ENCODE assay signal across 20 cellular contexts in genomic region chr5:119789411-119790117, GRCh38.
DNase-seq lines count a peak whose midpoint lies in the region; TF ChIP-seq lines count a peak whose summit lies in the region.
"Had no signal": no experiment of that assay in that cellular context is flagged by ENCODE, and none has a peak within 500 bp of the region (broad histone marks: within the 10 kb centered on the region; RNA-seq: fewer than 3 reads in every experiment).

No MANE protein-coding gene starts in this region.

- CTCF ChIA-PET in HEK293T (lab: Yijun Ruan, JAX), result no interaction called here

- DNase-seq in amniotic epithelial cell (ENCODE audit: low read depth) (peak; percentile 1), HEK293T (ENCODE audit: extremely low spot score) (no peak), coronary artery (ENCODE audit: low spot score) (no peak), UCSD-AML1 (lab: John Stamatoyannopoulos, UW; ENCODE audit: unreplicated experiment) (no peak), putamen (ENCODE audit: low spot score) (no peak)
- DNase-seq: AML-193, GDM1, Karpas-422, MG63, NCI-H1048, NCI-H1436 treated with DMSO at 0.1 percent for 48 hours, NCI-H2029, NCI-H2227 treated with DMSO at 0.1 percent for 48 hours, NCI-H524 treated with DMSO at 0.1 percent for 48 hours, SIG-M5 had no signal

- peak overlapping the region; percentile 52 for H3K4me2 ChIP-seq in BLaER1
- H3K4me2 ChIP-seq in Loucy (ENCODE audit: low read depth, low read length, poor library complexity, severe bottlenecking), result peak overlapping the region; percentile 54

- no peaks in the 10 kb centered on the region for H3K36me3 Mint-ChIP-seq in nephron (ENCODE audit: low read depth)
- H3K36me3 Mint-ChIP-seq: CD14-positive monocyte, IgD-negative memory B cell had no signal

- no peaks in the 10 kb centered on the region for H3K79me2 ChIP-seq in Loucy (ENCODE audit: insufficient read depth, low read length)

- POLR2A ChIA-PET in HEK293T (lab: Yijun Ruan, JAX), result no interaction called here

- peak overlapping the region in 1 of 3 experiments; percentile 27 for H3K4me3 Mint-ChIP-seq in nephron
- H3K4me3 Mint-ChIP-seq: CD14-positive monocyte, IgD-negative memory B cell had no signal

- no peak overlapping the region for H3K4me3 ChIP-seq in BLaER1
- peak overlapping the region; percentile 47 for H3K4me3 ChIP-seq in Loucy (ENCODE audit: low read length, poor library complexity, severe bottlenecking)
- no peak overlapping the region for H3K4me3 ChIP-seq in coronary artery
- H3K4me3 ChIP-seq: MG63 had no signal

- no peak overlapping the region for H3K9ac ChIP-seq in BLaER1
- H3K9ac ChIP-seq in Loucy (ENCODE audit: low read depth, low read length, poor library complexity, severe bottlenecking), result peak overlapping the region; percentile 58

- H3K27me3 ChIP-seq in BLaER1 (no peaks in the 10 kb centered on the region), Loucy (ENCODE audit: insufficient read depth, low read length, poor library complexity, severe bottlenecking) (no peaks in the 10 kb centered on the region)
- H3K27me3 ChIP-seq: MG63 had no signal

- peaks cover 4% of the 10 kb centered on the region; the same call in 1 of the 2 replicates for H3F3A ChIP-seq in Loucy (ENCODE audit: low read depth)

- no peaks in the 10 kb centered on the region for H4K20me1 ChIP-seq in BLaER1
- no peaks in the 10 kb centered on the region for H4K20me1 ChIP-seq in Loucy (ENCODE audit: insufficient read depth, low read length, poor library complexity, severe bottlenecking)

- no peak for TF ChIP-seq CTCF in Loucy (conservative IDR thresholded peaks at IDR 0.05; ENCODE audit: low read length)
- TF ChIP-seq CTCF in nephron (IDR thresholded peaks at IDR 0.05; ENCODE audit: unreplicated experiment in 3 of 3), result no peak
- TF ChIP-seq CTCF in coronary artery (IDR thresholded peaks at IDR 0.05), result no peak

- peaks cover 13% of the 10 kb centered on the region for H3K4me1 ChIP-seq in BLaER1
- peaks cover 28% of the 10 kb centered on the region for H3K4me1 ChIP-seq in Loucy (ENCODE audit: insufficient read depth, low read length, poor library complexity, severe bottlenecking)

- peaks cover 46% of the 10 kb centered on the region for H3K4me1 Mint-ChIP-seq in nephron
- H3K4me1 Mint-ChIP-seq: CD14-positive monocyte, IgD-negative memory B cell had no signal

- H3K9me2 ChIP-seq in Loucy (replicated peaks; ENCODE audit: low read depth, low read length), result no peaks in the 10 kb centered on the region

- H3K27ac ChIP-seq in BLaER1, result peak overlapping the region; percentile 58
- H3K27ac ChIP-seq in coronary artery, result no peak overlapping the region

- no peaks in the 10 kb centered on the region for H3K9me3 Mint-ChIP-seq in nephron

- H2AFZ ChIP-seq in Loucy (ENCODE audit: low read length), result 0 out of 2 replicates have a peak overlapping the region, but pooled peaks have one; percentile 24

- no peaks in the 10 kb centered on the region for H3K36me3 ChIP-seq in BLaER1
- H3K36me3 ChIP-seq in Loucy (ENCODE audit: insufficient read depth, low read length), result no peaks in the 10 kb centered on the region
- H3K36me3 ChIP-seq: MG63 had no signal

- peaks cover 2% of the 10 kb centered on the region for H3K27me3 Mint-ChIP-seq in nephron (ENCODE audit: low read depth)

- H3K9me3 ChIP-seq in BLaER1 (no peaks in the 10 kb centered on the region), Loucy (ENCODE audit: insufficient read depth, low read depth, low read length) (no peaks in the 10 kb centered on the region)
- H3K9me3 ChIP-seq: MG63 had no signal

- H3K27ac Mint-ChIP-seq in nephron, result peak overlapping the region; percentile 70 to 80 (median 77)
- H3K27ac Mint-ChIP-seq: CD14-positive monocyte, IgD-negative memory B cell had no signal

TF ChIP-seq in HEK293T, 16 proteins besides CTCF, POLR2A, EP300 and RAD21:
- no peak for TF ChIP-seq SP1 (IDR thresholded peaks at IDR 0.05)
- no peak for TF ChIP-seq BHLHE40 (IDR thresholded peaks at IDR 0.05; ENCODE audit: borderline replicate concordance)
- TF ChIP-seq ZNF384 (IDR thresholded peaks at IDR 0.05), result no peak
- TF ChIP-seq ELF4 (IDR thresholded peaks at IDR 0.05), result no peak
